ENCODE assay signal across 9 cellular contexts in genomic region chr2:174846941-174847938, GRCh38.
DNase-seq lines count a peak whose midpoint lies in the region; ATAC-seq and TF ChIP-seq lines count a peak whose summit lies in the region.
"Had no signal": no experiment of that assay in that cellular context is flagged by ENCODE, and none has a peak within 500 bp of the region (broad histone marks: within the 10 kb centered on the region; RNA-seq: fewer than 3 reads in every experiment).

No MANE protein-coding gene starts in this region.

- no peaks in the 10 kb centered on the region for H3K4me1 ChIP-seq in hepatocyte (ENCODE audit: insufficient read depth)

- peak overlapping the region; percentile 69 for H3K4me2 ChIP-seq in hepatocyte

- POLR2A ChIA-PET in activated naive CD8-positive, alpha-beta T cell treated with anti-CD3 and anti-CD28 coated beads, Interleukin-2, amount 10 ng/mL, durations not matched to agents 7 days and 5 days (lab: Charles Lee): no interaction called here

- peaks cover 2% of the 10 kb centered on the region for H3K27me3 Mint-ChIP-seq in activated naive CD8-positive, alpha-beta T cell treated with anti-CD3 and anti-CD28 coated beads, Interleukin-2, amount 10 ng/mL, durations not matched to agents 7 days and 5 days
- H3K27me3 Mint-ChIP-seq in stimulated activated naive B cell treated with anti-CD40 and anti-IgM and Interleukin-4, amounts not matched to agents 10 μg/mL and 1 μg/mL and 100 μg/mL, for 72 hours: peaks cover 9 to 16% of the 10 kb centered on the region in 2 donors

- no peaks in the 10 kb centered on the region for H4K20me1 ChIP-seq in hepatocyte (ENCODE audit: insufficient read depth, poor library complexity, severe bottlenecking)

- H3K4me3 ChIP-seq in hepatocyte: peak overlapping the region; percentile 27

- peaks cover 10% of the 10 kb centered on the region for H3K79me2 ChIP-seq in hepatocyte

- WGBS in hepatocyte (ENCODE audit: low lambda C conversion rate, missing lambda C conversion rate): 44% methylated on average over 8 of the region's 8 CpGs

- no peaks in the 10 kb centered on the region for H3K36me3 ChIP-seq in hepatocyte (replicated peaks; ENCODE audit: insufficient read depth, low read depth)

- H3K27ac ChIP-seq in hepatocyte: peak overlapping the region; percentile 12

- peaks cover 10% of the 10 kb centered on the region for H3K4me1 Mint-ChIP-seq in activated naive CD8-positive, alpha-beta T cell treated with anti-CD3 and anti-CD28 coated beads, Interleukin-2, amount 10 ng/mL, durations not matched to agents 7 days and 5 days
- no peaks in the 10 kb centered on the region for H3K4me1 Mint-ChIP-seq in stimulated activated naive B cell treated with anti-CD40 and anti-IgM and Interleukin-4, amounts not matched to agents 10 μg/mL and 1 μg/mL and 100 μg/mL, for 72 hours

- H3K27ac Mint-ChIP-seq in activated naive CD8-positive, alpha-beta T cell treated with anti-CD3 and anti-CD28 coated beads, Interleukin-2, amount 10 ng/mL, durations not matched to agents 7 days and 5 days: peak overlapping the region; percentile 11
- no peak overlapping the region for H3K27ac Mint-ChIP-seq in stimulated activated naive B cell treated with anti-CD40 and anti-IgM and Interleukin-4, amounts not matched to agents 10 μg/mL and 1 μg/mL and 100 μg/mL, for 72 hours
- H3K27ac Mint-ChIP-seq: T-helper 1 cell treated with Interleukin-12 subunit alpha and Interleukin-12 subunit beta and Interleukin-4 antibody, amounts not matched to agents 30 μg/mL and 1 μg/mL, for 36 hours had no signal

- DNase-seq in HS-27A (ENCODE audit: low read depth): peak; percentile 20
- DNase-seq in activated naive CD8-positive, alpha-beta T cell treated with anti-CD3 and anti-CD28 coated beads, Interleukin-2, amount 10 ng/mL, durations not matched to agents 7 days and 5 days: no peak
- DNase-seq in hepatocyte (ENCODE audit: low spot score): peak; percentile 53
- DNase-seq in stromal cell of bone marrow (ENCODE audit: low read depth): peak; percentile 59
- DNase-seq in stimulated activated naive B cell treated with anti-CD40 and anti-IgM and Interleukin-4, amounts not matched to agents 10 μg/mL and 1 μg/mL and 100 μg/mL, for 72 hours: no peak
- DNase-seq in NCI-H2107 (lab: John Stamatoyannopoulos, UW): no peak

- H2AFZ ChIP-seq in hepatocyte: peak overlapping the region; percentile 9

- no peaks in the 10 kb centered on the region for H3K9me3 Mint-ChIP-seq in activated naive CD8-positive, alpha-beta T cell treated with anti-CD3 and anti-CD28 coated beads, Interleukin-2, amount 10 ng/mL, durations not matched to agents 7 days and 5 days
- no peaks in the 10 kb centered on the region for H3K9me3 Mint-ChIP-seq in stimulated activated naive B cell treated with anti-CD40 and anti-IgM and Interleukin-4, amounts not matched to agents 10 μg/mL and 1 μg/mL and 100 μg/mL, for 72 hours
- H3K9me3 Mint-ChIP-seq: T-helper 1 cell treated with Interleukin-12 subunit alpha and Interleukin-12 subunit beta and Interleukin-4 antibody, amounts not matched to agents 30 μg/mL and 1 μg/mL, for 36 hours had no signal

- no peaks in the 10 kb centered on the region for H3K27me3 ChIP-seq in hepatocyte

- H3K9me2 ChIP-seq in hepatocyte (replicated peaks; ENCODE audit: insufficient read depth): no peaks in the 10 kb centered on the region

- no peak for TF ChIP-seq CTCF in hepatocyte (IDR thresholded peaks at IDR 0.05; ENCODE audit: poor library complexity)

- peak; percentile 61 for ATAC-seq in activated naive CD8-positive, alpha-beta T cell treated with anti-CD3 and anti-CD28 coated beads, Interleukin-2, amount 10 ng/mL, durations not matched to agents 7 days and 5 days (ENCODE audit: low read depth)
- ATAC-seq in GM21576 (IDR thresholded peaks at IDR 0.05; ENCODE audit: unreplicated experiment) (no peak), HG03139 (IDR thresholded peaks at IDR 0.05; ENCODE audit: unreplicated experiment) (no peak)
- ATAC-seq in stimulated activated naive B cell treated with anti-CD40 and anti-IgM and Interleukin-4, amounts not matched to agents 10 μg/mL and 1 μg/mL and 100 μg/mL, for 72 hours (replicated peaks): no peak

- peaks cover 2% of the 10 kb centered on the region for H3K36me3 Mint-ChIP-seq in activated naive CD8-positive, alpha-beta T cell treated with anti-CD3 and anti-CD28 coated beads, Interleukin-2, amount 10 ng/mL, durations not matched to agents 7 days and 5 days
- no peaks in the 10 kb centered on the region for H3K36me3 Mint-ChIP-seq in stimulated activated naive B cell treated with anti-CD40 and anti-IgM and Interleukin-4, amounts not matched to agents 10 μg/mL and 1 μg/mL and 100 μg/mL, for 72 hours

- H3K9me3 ChIP-seq in hepatocyte (ENCODE audit: low read depth): no peaks in the 10 kb centered on the region

- H3K4me3 Mint-ChIP-seq in activated naive CD8-positive, alpha-beta T cell treated with anti-CD3 and anti-CD28 coated beads, Interleukin-2, amount 10 ng/mL, durations not matched to agents 7 days and 5 days: peak overlapping the region; percentile 41
- H3K4me3 Mint-ChIP-seq in stimulated activated naive B cell treated with anti-CD40 and anti-IgM and Interleukin-4, amounts not matched to agents 10 μg/mL and 1 μg/mL and 100 μg/mL, for 72 hours: no peak overlapping the region
- H3K4me3 Mint-ChIP-seq: T-helper 1 cell treated with Interleukin-12 subunit alpha and Interleukin-12 subunit beta and Interleukin-4 antibody, amounts not matched to agents 30 μg/mL and 1 μg/mL, for 36 hours had no signal

Comparison
In these comparisons a context has a peak if more than half of its experiments do, and no peak if none do; other contexts are left out.
1. DNase-seq: peak in HS-27A (single experiment), hepatocyte (single experiment) and stromal cell of bone marrow (single experiment); none in activated naive CD8-positive, alpha-beta T cell treated with anti-CD3 and anti-CD28 coated beads, Interleukin-2, amount 10 ng/mL, durations not matched to agents 7 days and 5 days (single experiment), stimulated activated naive B cell treated with anti-CD40 and anti-IgM and Interleukin-4, amounts not matched to agents 10 μg/mL and 1 μg/mL and 100 μg/mL, for 72 hours (single experiment) and NCI-H2107 (single experiment).